In genomic region chr22:22099194-22099486, GRCh38 we compare ENCODE assay signal across 16 cellular contexts.
DNase-seq lines count a peak whose midpoint lies in the region; ATAC-seq and TF ChIP-seq lines count a peak whose summit lies in the region.
"Had no signal": no experiment of that assay in that cellular context is flagged by ENCODE, and none has a peak within 500 bp of the region (broad histone marks: within the 10 kb centered on the region; RNA-seq: fewer than 3 reads in every experiment).

No MANE protein-coding gene starts in this region.

- WGBS in testis, 2 donors, result 82% methylated on average over 5 of the region's 5 CpGs

- H3K27ac ChIP-seq in DOHH2 (ENCODE audit: low read depth, low read length) (peak overlapping the region; percentile 95), testis (no peak overlapping the region)
- H3K27ac ChIP-seq: cardiac muscle cell, psoas muscle, uterus had no signal

- peaks cover 13% of the 10 kb centered on the region for H3F3A ChIP-seq in DOHH2 (ENCODE audit: control insufficient read depth, insufficient read depth)

- ATAC-seq in GM19351 (IDR thresholded peaks at IDR 0.05; ENCODE audit: unreplicated experiment) (peak; percentile 72), HG03432 (IDR thresholded peaks at IDR 0.05; ENCODE audit: unreplicated experiment) (peak; percentile 65), omental fat pad (ENCODE audit: low FRiP score) (no peak)
- ATAC-seq: psoas muscle had no signal

- TF ChIP-seq CTCF in DOHH2 (IDR thresholded peaks at IDR 0.05; ENCODE audit: low read depth, low read length, poor library complexity, severe bottlenecking) (no peak), omental fat pad (IDR thresholded peaks at IDR 0.05) (no peak), testis (IDR thresholded peaks at IDR 0.05) (no peak)

- no peaks in the 10 kb centered on the region for H3K9me2 ChIP-seq in DOHH2 (replicated peaks; ENCODE audit: control insufficient read depth, low read length)

- peak; percentile 58; the same call in 1 of the 2 replicates for TF ChIP-seq POLR2A in Raji (IDR thresholded peaks at IDR 0.05; ENCODE audit: insufficient read depth, low read depth, low read length)
- no peak for TF ChIP-seq POLR2A in testis (IDR thresholded peaks at IDR 0.05)

- H3K4me2 ChIP-seq in DOHH2 (ENCODE audit: low read length), result peak overlapping the region; percentile 98

- DNase-seq in omental fat pad (ENCODE audit: low spot score) (no peak), testis (no peak), NCI-H510A (lab: John Stamatoyannopoulos, UW) (no peak), pons (ENCODE audit: low spot score) (no peak)
- DNase-seq: DMS53, kidney, NCI-H1105, NCI-H345, psoas muscle, Right ventricle myocardium superior, uterus had no signal

- H3K79me2 ChIP-seq in DOHH2 (ENCODE audit: control insufficient read depth, low read length), result no peaks in the 10 kb centered on the region

- H3K4me3 ChIP-seq in DOHH2 (ENCODE audit: low read length) (peak overlapping the region; percentile 77), testis (no peak overlapping the region)
- H3K4me3 ChIP-seq: cardiac muscle cell, psoas muscle, uterus had no signal

- H3K4me1 ChIP-seq in DOHH2 (ENCODE audit: control insufficient read depth, low read length), result peaks cover 47% of the 10 kb centered on the region
- H3K4me1 ChIP-seq in testis, result no peaks in the 10 kb centered on the region
- H3K4me1 ChIP-seq: psoas muscle, uterus had no signal

- H3K36me3 ChIP-seq in DOHH2 (ENCODE audit: control insufficient read depth, low read length) (no peaks in the 10 kb centered on the region), testis (ENCODE audit: low read depth, missing control alignments) (no peaks in the 10 kb centered on the region)
- H3K36me3 ChIP-seq: cardiac muscle cell, uterus had no signal

- H4K20me1 ChIP-seq in DOHH2 (ENCODE audit: control insufficient read depth, insufficient read depth, low read depth, low read length), result no peaks in the 10 kb centered on the region

- peaks cover 4% of the 10 kb centered on the region; the same call in 1 of the 2 replicates for H3K9me3 ChIP-seq in DOHH2 (ENCODE audit: control insufficient read depth, insufficient read depth, low read length)
- H3K9me3 ChIP-seq in testis, result no peaks in the 10 kb centered on the region
- H3K9me3 ChIP-seq: psoas muscle, uterus had no signal

- no peaks in the 10 kb centered on the region for H3K27me3 ChIP-seq in DOHH2 (ENCODE audit: control insufficient read depth, low read length)
- H3K27me3 ChIP-seq in testis, result no peaks in the 10 kb centered on the region
- H3K27me3 ChIP-seq: uterus had no signal

- intact Hi-C loops in testis (cut with DNase I; ENCODE audit: low total_unique reads), result no loop called here
